In genomic region chr1:97091679-97092078, GRCh38 we compare ENCODE assay signal across 2 cellular contexts.
TF ChIP-seq lines count a peak whose summit lies in the region.

No MANE protein-coding gene starts in this region.

TF ChIP-seq in IMR-90, 13 proteins besides CTCF, POLR2A, EP300 and RAD21:
- no peak for TF ChIP-seq USF2 (IDR thresholded peaks at IDR 0.05; ENCODE audit: low read depth, low read length)
- TF ChIP-seq MXI1 (IDR thresholded peaks at IDR 0.05; ENCODE audit: borderline replicate concordance, low read depth, low read length): no peak

TF ChIP-seq in endothelial cell of umbilical vein, 7 proteins besides CTCF, POLR2A, EP300 and RAD21:
- TF ChIP-seq GATA2 (IDR thresholded peaks at IDR 0.05; ENCODE audit: insufficient read depth, insufficient read length, low read depth, low read length) (peak; percentile 52), FOS (IDR thresholded peaks at IDR 0.05; ENCODE audit: borderline replicate concordance, insufficient read depth, low read length) (no peak)
